Comparison of ENCODE assay signal across 8 cellular contexts in the genomic region with DNA sequence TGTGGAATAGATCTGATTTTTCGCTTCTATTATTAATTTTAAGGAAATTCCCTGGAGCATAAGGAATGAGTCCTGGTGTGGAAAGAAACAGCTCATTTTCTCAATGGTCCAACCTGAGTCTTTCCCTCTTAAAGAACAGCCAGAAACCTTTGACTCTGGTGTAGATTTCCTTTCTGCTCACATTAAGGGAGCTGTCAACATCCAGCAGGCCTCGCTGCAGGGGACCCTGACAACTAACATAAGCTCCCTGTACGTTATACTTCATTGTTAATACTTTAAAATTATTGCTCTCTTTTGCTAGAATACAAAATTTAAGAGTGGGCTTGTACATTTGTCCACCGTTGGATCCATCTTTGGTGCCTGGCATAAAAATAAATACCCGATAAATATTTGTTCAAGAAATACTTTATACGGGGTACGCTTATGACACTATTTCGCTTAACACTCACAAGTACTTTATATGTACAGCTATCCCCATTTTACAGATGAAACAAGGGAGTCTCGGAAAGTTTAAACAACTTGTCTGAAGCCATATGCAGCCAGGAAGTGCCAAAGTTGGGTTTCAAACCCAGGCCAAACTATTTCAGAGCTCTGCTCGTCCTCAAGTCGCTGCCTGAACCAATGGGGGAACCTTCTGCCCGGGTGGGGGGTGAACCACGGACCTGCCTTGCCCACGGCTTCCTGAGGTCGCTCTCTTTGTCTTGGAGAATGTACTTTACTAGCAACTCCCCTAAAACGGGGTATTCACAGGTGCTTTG. TPM values are rescaled to one million over a fixed set of nuclear protein-coding genes. Genes with fewer than 3 reads are reported as not detected.
DNase-seq lines count a peak whose midpoint lies in the region; FAIRE-seq and TF ChIP-seq lines count a peak whose summit lies in the region.

No MANE protein-coding gene starts in this region.

- H3K36me3 Mint-ChIP-seq in activated CD4-positive, alpha-beta memory T cell treated with anti-CD3 and anti-CD28 coated beads for 36 hours = peaks cover 29% of the 10 kb centered on the region
- peaks cover 19% of the 10 kb centered on the region for H3K36me3 Mint-ChIP-seq in progenitor cell of endocrine pancreas (ENCODE audit: insufficient read depth)

- H3K27ac Mint-ChIP-seq in activated CD4-positive, alpha-beta memory T cell treated with anti-CD3 and anti-CD28 coated beads for 36 hours = peak overlapping the region; percentile 97
- H3K27ac Mint-ChIP-seq in progenitor cell of endocrine pancreas = peak overlapping the region; percentile 100

- in situ Hi-C loops in KBM-7 (cut with MboI; ENCODE audit: low pct_unique_long_range_greater_than_20kb, low sequenced_read_pairs) = no loop called here

- H3K4me1 Mint-ChIP-seq in activated CD4-positive, alpha-beta memory T cell treated with anti-CD3 and anti-CD28 coated beads for 36 hours (ENCODE audit: low read depth) = peaks cover 46% of the 10 kb centered on the region
- peaks cover 24% of the 10 kb centered on the region for H3K4me1 Mint-ChIP-seq in progenitor cell of endocrine pancreas (ENCODE audit: low read depth)

- CTCF ChIA-PET in activated CD4-positive, alpha-beta memory T cell treated with anti-CD3 and anti-CD28 coated beads for 36 hours (lab: Charles Lee) = interaction anchor here (0.6 to 3.3 kb wide), 13 partner anchors 8 to 1049 kb away, joined by 3 to 17 read pairs (median 4); no protein-coding TSS in a partner anchor

- FAIRE-seq in GM12891 (lab: Jason Lieb, UNC) = peak; percentile 79

- H3K4me3 Mint-ChIP-seq in activated CD4-positive, alpha-beta memory T cell treated with anti-CD3 and anti-CD28 coated beads for 36 hours = peak overlapping the region; percentile 92
- H3K4me3 Mint-ChIP-seq in progenitor cell of endocrine pancreas (ENCODE audit: low read depth) = peak overlapping the region; percentile 86

- no peaks in the 10 kb centered on the region for H3K9me3 Mint-ChIP-seq in activated CD4-positive, alpha-beta memory T cell treated with anti-CD3 and anti-CD28 coated beads for 36 hours
- H3K9me3 Mint-ChIP-seq in progenitor cell of endocrine pancreas (ENCODE audit: low read depth) = no peaks in the 10 kb centered on the region

- peak; percentile 15 for DNase-seq in AG09319 (ENCODE audit: extremely low read depth, low read depth)
- no peak for DNase-seq in GM12891 (ENCODE audit: insufficient read length, low spot score)
- peak; percentile 24 for DNase-seq in HuH-7 (ENCODE audit: low spot score)
- peak; percentile 58 for DNase-seq in activated CD4-positive, alpha-beta memory T cell treated with anti-CD3 and anti-CD28 coated beads for 36 hours
- peak; percentile 52 for DNase-seq in germinal center (ENCODE audit: low spot score)
- no peak for DNase-seq in progenitor cell of endocrine pancreas (ENCODE audit: low spot score, unreplicated experiment)
- no peak for DNase-seq in KBM-7
- DNase-seq in Ammon's horn (ENCODE audit: low spot score) = no peak

- intact Hi-C loops in activated CD4-positive, alpha-beta memory T cell treated with anti-CD3 and anti-CD28 coated beads for 36 hours (cut with micrococcal nuclease) = loop anchor here (2.0 kb wide), 1 partner anchor 22 kb away; no protein-coding TSS in a partner anchor

- no peaks in the 10 kb centered on the region for H3K27me3 Mint-ChIP-seq in activated CD4-positive, alpha-beta memory T cell treated with anti-CD3 and anti-CD28 coated beads for 36 hours
- H3K27me3 Mint-ChIP-seq in progenitor cell of endocrine pancreas = no peaks in the 10 kb centered on the region

- no peak for TF ChIP-seq CTCF in AG09319 (IDR thresholded peaks at IDR 0.05; ENCODE audit: low read depth, low read length)
- TF ChIP-seq CTCF in progenitor cell of endocrine pancreas (IDR thresholded peaks at IDR 0.05; ENCODE audit: unreplicated experiment) = no peak

- POLR2A ChIA-PET in activated CD4-positive, alpha-beta memory T cell treated with anti-CD3 and anti-CD28 coated beads for 36 hours (lab: Charles Lee) = interaction anchor here (0.6 to 3.2 kb wide), 15 partner anchors 18 to 853 kb away, joined by 3 to 28 read pairs (median 4); a partner anchor contains a TSS

- no peak for TF ChIP-seq POLR2A in GM12891 (IDR thresholded peaks at IDR 0.05; ENCODE audit: low read depth, low read length)

TF ChIP-seq in GM12891, 5 proteins besides CTCF, POLR2A, EP300 and RAD21:
- 0 out of 2 replicates have a peak, but pooled peaks have one; percentile 21 for TF ChIP-seq POLR2AphosphoS5 (IDR thresholded peaks at IDR 0.05; ENCODE audit: low read depth, low read length)
- no peak for TF ChIP-seq TAF1 (IDR thresholded peaks at IDR 0.05; ENCODE audit: low read depth, low read length)

RNA-seq across cellular contexts. Expression of a gene that starts 0.6 kb away (rescaled TPM):
- polyA plus RNA-seq in GM12891 (2012; ENCODE audit: low read depth, missing spikeins) = 90.6 TPM
- total RNA-seq in activated CD4-positive, alpha-beta memory T cell treated with anti-CD3 and anti-CD28 coated beads for 36 hours = 100 to 1,000 TPM; 103 to 104 TPM
- total RNA-seq in progenitor cell of endocrine pancreas = 190 and 195 TPM in 2 replicates

RNA-seq across cellular contexts. Expression of a gene that starts 18.0 kb away (rescaled TPM):
- not detected for polyA plus RNA-seq in GM12891 (2012; ENCODE audit: low read depth, missing spikeins)
- not detected for total RNA-seq in activated CD4-positive, alpha-beta memory T cell treated with anti-CD3 and anti-CD28 coated beads for 36 hours
- 0.36 and 1.1 TPM in 2 replicates for total RNA-seq in progenitor cell of endocrine pancreas

RNA-seq across cellular contexts. Expression of a gene that starts 56.6 kb away (rescaled TPM):
- not detected for polyA plus RNA-seq in GM12891 (2012; ENCODE audit: low read depth, missing spikeins)
- total RNA-seq in activated CD4-positive, alpha-beta memory T cell treated with anti-CD3 and anti-CD28 coated beads for 36 hours = not detected
- total RNA-seq in progenitor cell of endocrine pancreas = not detected in 2 replicates

Comparison
In these comparisons a context has a peak if more than half of its experiments do, and no peak if none do; other contexts are left out.
1. DNase-seq: peak in AG09319 (single experiment), HuH-7 (single experiment), activated CD4-positive, alpha-beta memory T cell treated with anti-CD3 and anti-CD28 coated beads for 36 hours (single experiment) and germinal center (single experiment); none in GM12891 (single experiment), progenitor cell of endocrine pancreas (single experiment), KBM-7 (single experiment) and Ammon's horn (single experiment).